Comparison of ENCODE assay signal across 20 cellular contexts in genomic region chr2:170276926-170277571, GRCh38.
DNase-seq lines count a peak whose midpoint lies in the region; ATAC-seq and TF ChIP-seq lines count a peak whose summit lies in the region.
"Had no signal": no experiment of that assay in that cellular context is flagged by ENCODE, and none has a peak within 500 bp of the region (broad histone marks: within the 10 kb centered on the region; RNA-seq: fewer than 3 reads in every experiment).

No MANE protein-coding gene starts in this region.

- no peaks in the 10 kb centered on the region for H3K36me3 ChIP-seq in upper lobe of left lung

- no peak overlapping the region for H3K4me3 ChIP-seq in upper lobe of left lung
- H3K4me3 ChIP-seq: coronary artery had no signal

- DNase-seq in NCI-H82 (lab: John Stamatoyannopoulos, UW) (peak; percentile 49), NCI-H82 treated with DMSO at 0.1 percent for 48 hours (lab: John Stamatoyannopoulos, UW; ENCODE audit: unreplicated experiment) (no peak), NCI-H510A treated with DMSO at 0.1 percent for 48 hours (lab: John Stamatoyannopoulos, UW) (peak; percentile 29), caudate nucleus (lab: John Stamatoyannopoulos, UW) (no peak), cerebellar cortex (ENCODE audit: low spot score) (no peak), NCI-H187 (lab: John Stamatoyannopoulos, UW) (no peak), upper lobe of left lung (no peak)
- no peak for DNase-seq in activated T-cell treated with anti-CD3 and anti-CD28 coated beads, Interleukin-2, amount 50 U/mL, for 24 hours
- DNase-seq: activated CD4-positive, alpha-beta T cell treated with anti-CD3 and anti-CD28 coated beads for 48 hours; activated CD8-positive, alpha-beta memory T cell treated with anti-CD3 and anti-CD28 coated beads, Interleukin-2, amount 50 U/mL, for 4 hours; activated naive CD4-positive, alpha-beta T cell; C1 segment of cervical spinal cord; DND-41; foreskin fibroblast; HFFc6; right cardiac atrium; stimulated activated naive CD8-positive, alpha-beta T cell treated with anti-CD3 and anti-CD28 coated beads, Interleukin-15, amount 100 ng/mL, for 72 hours had no signal

- no peak for TF ChIP-seq CTCF in upper lobe of left lung (IDR thresholded peaks at IDR 0.05)

- no peak for TF ChIP-seq POLR2A in upper lobe of left lung (IDR thresholded peaks at IDR 0.05)

- no peaks in the 10 kb centered on the region for H3K9me3 ChIP-seq in upper lobe of left lung

- WGBS in upper lobe of left lung, 2 donors, result 48 to 62% methylated on average over 2 of the region's 2 CpGs

- peak overlapping the region; percentile 30 for H3K27ac ChIP-seq in caudate nucleus (ENCODE audit: low read depth, low read length)
- H3K27ac ChIP-seq in upper lobe of left lung, result no peak overlapping the region
- H3K27ac ChIP-seq: coronary artery had no signal

- no peaks in the 10 kb centered on the region for H3K4me1 Mint-ChIP-seq in activated T-cell treated with anti-CD3 and anti-CD28 coated beads, Interleukin-2, amount 50 U/mL, for 24 hours (ENCODE audit: low read depth)
- H3K4me1 Mint-ChIP-seq: stimulated activated naive CD8-positive, alpha-beta T cell treated with anti-CD3 and anti-CD28 coated beads, Interleukin-15, amount 100 ng/mL, for 72 hours had no signal

- no peaks in the 10 kb centered on the region for H3K36me3 Mint-ChIP-seq in activated T-cell treated with anti-CD3 and anti-CD28 coated beads, Interleukin-2, amount 50 U/mL, for 24 hours (ENCODE audit: low read depth)

- TF ChIP-seq EP300 in upper lobe of left lung (IDR thresholded peaks at IDR 0.05), result no peak

- peaks cover 22% of the 10 kb centered on the region for H3K27me3 Mint-ChIP-seq in activated T-cell treated with anti-CD3 and anti-CD28 coated beads, Interleukin-2, amount 50 U/mL, for 24 hours

- no peak for ATAC-seq in upper lobe of left lung (ENCODE audit: low FRiP score in 2 of 2)
- ATAC-seq: Panc1; right cardiac atrium; stimulated activated naive CD8-positive, alpha-beta T cell treated with anti-CD3 and anti-CD28 coated beads, Interleukin-15, amount 100 ng/mL, for 72 hours had no signal

- no peak overlapping the region for H3K27ac Mint-ChIP-seq in activated T-cell treated with anti-CD3 and anti-CD28 coated beads, Interleukin-2, amount 50 U/mL, for 24 hours
- H3K27ac Mint-ChIP-seq: HFFc6; stimulated activated naive CD8-positive, alpha-beta T cell treated with anti-CD3 and anti-CD28 coated beads, Interleukin-15, amount 100 ng/mL, for 72 hours had no signal

- no peak overlapping the region for H3K4me3 Mint-ChIP-seq in activated T-cell treated with anti-CD3 and anti-CD28 coated beads, Interleukin-2, amount 50 U/mL, for 24 hours
- H3K4me3 Mint-ChIP-seq: HFFc6; neural crest cell; stimulated activated naive CD8-positive, alpha-beta T cell treated with anti-CD3 and anti-CD28 coated beads, Interleukin-15, amount 100 ng/mL, for 72 hours had no signal

- no peaks in the 10 kb centered on the region for H3K27me3 ChIP-seq in upper lobe of left lung

- no peaks in the 10 kb centered on the region for H3K9me3 Mint-ChIP-seq in activated T-cell treated with anti-CD3 and anti-CD28 coated beads, Interleukin-2, amount 50 U/mL, for 24 hours
- H3K9me3 Mint-ChIP-seq: stimulated activated naive CD8-positive, alpha-beta T cell treated with anti-CD3 and anti-CD28 coated beads, Interleukin-15, amount 100 ng/mL, for 72 hours had no signal

- no peaks in the 10 kb centered on the region for H3K4me1 ChIP-seq in upper lobe of left lung

Comparison
In these comparisons a context has a peak if more than half of its experiments do, and no peak if none do; other contexts are left out.
1. DNase-seq: peak in NCI-H82 (single experiment) and NCI-H510A treated with DMSO at 0.1 percent for 48 hours (single experiment); none in NCI-H82 treated with DMSO at 0.1 percent for 48 hours (single experiment), caudate nucleus (0 of 61), cerebellar cortex (single experiment), activated T-cell treated with anti-CD3 and anti-CD28 coated beads, Interleukin-2, amount 50 U/mL, for 24 hours (single experiment), NCI-H187 (0 of 2) and upper lobe of left lung (0 of 2).